ENCODE assay signal across 19 cellular contexts in the genomic region with DNA sequence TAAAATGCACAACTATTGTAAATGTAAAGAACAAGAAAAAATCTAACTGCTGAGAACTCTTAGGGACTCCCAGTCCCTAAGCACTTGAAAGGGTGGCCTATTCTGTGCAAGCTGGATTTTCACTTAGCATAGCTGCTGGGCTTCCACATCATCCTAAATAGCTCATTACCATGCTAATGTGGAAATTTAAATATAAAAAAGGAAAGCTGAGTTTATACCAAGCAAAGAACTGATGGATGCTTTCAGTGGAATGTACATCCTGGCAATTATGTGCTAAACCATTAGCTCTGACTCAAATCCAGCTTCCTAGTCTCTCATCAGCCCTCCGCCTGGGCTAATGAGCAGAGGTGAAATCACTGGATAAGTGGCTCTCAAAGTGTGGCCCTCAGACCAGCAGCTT. TPM values are rescaled to one million over a fixed set of nuclear protein-coding genes. Genes with fewer than 3 reads are reported as not detected.
"Had no signal": no experiment of that assay in that cellular context is flagged by ENCODE, and none has a peak within 500 bp of the region (broad histone marks: within the 10 kb centered on the region; RNA-seq: fewer than 3 reads in every experiment).

No MANE protein-coding gene starts in this region.

- H3K27ac Mint-ChIP-seq: activated CD4-positive, alpha-beta memory T cell treated with anti-CD3 and anti-CD28 coated beads, Interleukin-2, amount 10 ng/mL, durations not matched to agents 7 days and 5 days; activated CD8-positive, alpha-beta memory T cell treated with anti-CD3 and anti-CD28 coated beads, Interleukin-2, amount 10 ng/mL, durations not matched to agents 7 days and 5 days; activated naive CD8-positive, alpha-beta T cell treated with anti-CD3 and anti-CD28 coated beads for 36 hours; activated T-helper 17 cell treated with anti-CD3 and anti-CD28 coated beads, Interleukin-2, amount 50 U/mL, for 72 hours; natural killer cell treated with Interleukin-12 subunit alpha and Interleukin-12 subunit beta and Interleukin-15 and Interleukin-18, amount 100 ng/mL, for 72 hours; stimulated activated naive B cell treated with anti-CD40 and anti-IgM and Interleukin-4, amounts not matched to agents 10 μg/mL and 1 μg/mL and 100 μg/mL, for 72 hours had no signal

- H3K36me3 ChIP-seq: neutrophil had no signal

- H3K4me3 ChIP-seq: body of pancreas, lower lobe of right lung, thoracic aorta, upper lobe of right lung had no signal

- H3K4me1 Mint-ChIP-seq: activated T-helper 17 cell treated with anti-CD3 and anti-CD28 coated beads, Interleukin-2, amount 50 U/mL, for 72 hours had no signal

- ATAC-seq: activated CD8-positive, alpha-beta memory T cell treated with anti-CD3 and anti-CD28 coated beads, Interleukin-2, amount 10 ng/mL, durations not matched to agents 7 days and 5 days; activated T-helper 17 cell treated with anti-CD3 and anti-CD28 coated beads, Interleukin-2, amount 50 U/mL, for 72 hours; body of pancreas; esophagus mucosa; left colon; lower lobe of right lung; natural killer cell treated with Interleukin-12 subunit alpha and Interleukin-12 subunit beta and Interleukin-15 and Interleukin-18, amount 100 ng/mL, for 72 hours; stimulated activated naive B cell treated with anti-CD40 and anti-IgM and Interleukin-4, amounts not matched to agents 10 μg/mL and 1 μg/mL and 100 μg/mL, for 72 hours; upper lobe of right lung had no signal

- H3K4me3 Mint-ChIP-seq: activated CD4-positive, alpha-beta memory T cell treated with anti-CD3 and anti-CD28 coated beads, Interleukin-2, amount 10 ng/mL, durations not matched to agents 7 days and 5 days; activated CD8-positive, alpha-beta memory T cell treated with anti-CD3 and anti-CD28 coated beads, Interleukin-2, amount 10 ng/mL, durations not matched to agents 7 days and 5 days; activated naive CD8-positive, alpha-beta T cell treated with anti-CD3 and anti-CD28 coated beads for 36 hours; activated T-helper 17 cell treated with anti-CD3 and anti-CD28 coated beads, Interleukin-2, amount 50 U/mL, for 72 hours; natural killer cell treated with Interleukin-12 subunit alpha and Interleukin-12 subunit beta and Interleukin-15 and Interleukin-18, amount 100 ng/mL, for 72 hours; stimulated activated naive B cell treated with anti-CD40 and anti-IgM and Interleukin-4, amounts not matched to agents 10 μg/mL and 1 μg/mL and 100 μg/mL, for 72 hours had no signal

- H3K4me1 ChIP-seq: body of pancreas, lower lobe of right lung, upper lobe of right lung had no signal

- DNase-seq: activated CD4-positive, alpha-beta memory T cell treated with anti-CD3 and anti-CD28 coated beads, Interleukin-2, amount 10 ng/mL, durations not matched to agents 7 days and 5 days; activated CD4-positive, alpha-beta T cell treated with anti-CD3 and anti-CD28 coated beads for 48 hours; activated CD4-positive, CD25-positive, alpha-beta regulatory T cell; activated CD8-positive, alpha-beta memory T cell treated with anti-CD3 and anti-CD28 coated beads, Interleukin-2, amount 10 ng/mL, durations not matched to agents 7 days and 5 days; activated naive CD4-positive, alpha-beta T cell; activated naive CD8-positive, alpha-beta T cell treated with anti-CD3 and anti-CD28 coated beads for 36 hours; amniotic stem cell; body of pancreas; central memory CD4-positive, alpha-beta T cell; islet precursor cell; left colon; lower lobe of right lung; stimulated activated naive B cell treated with anti-CD40 and anti-IgM and Interleukin-4, amounts not matched to agents 10 μg/mL and 1 μg/mL and 100 μg/mL, for 72 hours; upper lobe of right lung had no signal

- H3K9me3 ChIP-seq: body of pancreas, lower lobe of right lung, neutrophil, thoracic aorta, upper lobe of right lung had no signal

- H3K36me3 Mint-ChIP-seq: activated CD8-positive, alpha-beta memory T cell treated with anti-CD3 and anti-CD28 coated beads, Interleukin-2, amount 10 ng/mL, durations not matched to agents 7 days and 5 days; activated naive CD8-positive, alpha-beta T cell treated with anti-CD3 and anti-CD28 coated beads for 36 hours; natural killer cell treated with Interleukin-12 subunit alpha and Interleukin-12 subunit beta and Interleukin-15 and Interleukin-18, amount 100 ng/mL, for 72 hours; stimulated activated naive B cell treated with anti-CD40 and anti-IgM and Interleukin-4, amounts not matched to agents 10 μg/mL and 1 μg/mL and 100 μg/mL, for 72 hours had no signal

- H3K27me3 ChIP-seq: body of pancreas, upper lobe of right lung had no signal

- H3K9me3 Mint-ChIP-seq: activated CD4-positive, alpha-beta memory T cell treated with anti-CD3 and anti-CD28 coated beads, Interleukin-2, amount 10 ng/mL, durations not matched to agents 7 days and 5 days; activated naive CD8-positive, alpha-beta T cell treated with anti-CD3 and anti-CD28 coated beads for 36 hours; activated T-helper 17 cell treated with anti-CD3 and anti-CD28 coated beads, Interleukin-2, amount 50 U/mL, for 72 hours; natural killer cell treated with Interleukin-12 subunit alpha and Interleukin-12 subunit beta and Interleukin-15 and Interleukin-18, amount 100 ng/mL, for 72 hours; stimulated activated naive B cell treated with anti-CD40 and anti-IgM and Interleukin-4, amounts not matched to agents 10 μg/mL and 1 μg/mL and 100 μg/mL, for 72 hours had no signal

- H3K27ac ChIP-seq: body of pancreas, lower lobe of right lung, neutrophil, thoracic aorta, upper lobe of right lung had no signal

RNA-seq across cellular contexts. Expression of gene ESYT3, which starts 25.2 kb away (rescaled TPM):
- total RNA-seq: natural killer cell treated with Interleukin-12 subunit alpha and Interleukin-12 subunit beta and Interleukin-15 and Interleukin-18, amount 100 ng/mL, for 72 hours had no signal
